In genomic region chr3:175941352-175941751, GRCh38 we compare ENCODE assay signal across 8 cellular contexts.
DNase-seq lines count a peak whose midpoint lies in the region; ATAC-seq and TF ChIP-seq lines count a peak whose summit lies in the region.

No MANE protein-coding gene starts in this region.

- H3K23ac ChIP-seq in mesendoderm (ENCODE audit: low read length) = peak overlapping the region; percentile 50

- no peak overlapping the region for H2BK15ac ChIP-seq in mesendoderm (replicated peaks; ENCODE audit: low read depth)

- H2AK5ac ChIP-seq in mesendoderm (ENCODE audit: low read length) = no peak overlapping the region

- TF ChIP-seq EP300 in suprapubic skin (IDR thresholded peaks at IDR 0.05) = no peak

- ATAC-seq in HG03095 (IDR thresholded peaks at IDR 0.05; ENCODE audit: unreplicated experiment) (peak; percentile 63), GM18502 (IDR thresholded peaks at IDR 0.05; ENCODE audit: poor library complexity, unreplicated experiment) (no peak)

- peaks cover 0 to 15% (median 0%) of the 10 kb centered on the region in 3 donors for H3K9me3 ChIP-seq in adrenal gland (replicated peaks in 1 of 3)
- peaks cover 15% of the 10 kb centered on the region for H3K9me3 ChIP-seq in suprapubic skin

- H2BK5ac ChIP-seq in mesendoderm (ENCODE audit: low read length) = peak overlapping the region; percentile 43

- peak overlapping the region; percentile 78 for H3K56ac ChIP-seq in mesendoderm (ENCODE audit: low read length)

- intact Hi-C loops in adrenal gland (cut with DNase I) = no loop called here

- H3K36me3 ChIP-seq in adrenal gland (replicated peaks in 1 of 2) (no peaks in the 10 kb centered on the region), mesendoderm (ENCODE audit: control insufficient read depth, insufficient read depth, low read length) (no peaks in the 10 kb centered on the region), suprapubic skin (no peaks in the 10 kb centered on the region)

- no peak overlapping the region for H3K4ac ChIP-seq in mesendoderm (ENCODE audit: low read depth, low read length)

- H3K4me2 ChIP-seq in mesendoderm (ENCODE audit: low read length) = no peak overlapping the region

- H3K4me3 ChIP-seq in GM12875 (ENCODE audit: low read depth, low read length) = no peak overlapping the region
- H3K4me3 ChIP-seq in adrenal gland = no peak overlapping the region
- H3K4me3 ChIP-seq in mesendoderm (ENCODE audit: low read length) = no peak overlapping the region
- no peak overlapping the region for H3K4me3 ChIP-seq in suprapubic skin

- DNase-seq in adrenal gland (no peak), mesendoderm (peak; percentile 90), suprapubic skin (ENCODE audit: low spot score in 2 of 2) (no peak), GM19238 (ENCODE audit: insufficient read length, low spot score) (no peak), NCI-H2227 (lab: John Stamatoyannopoulos, UW; ENCODE audit: unreplicated experiment) (no peak)

- H2BK120ac ChIP-seq in mesendoderm (ENCODE audit: low read depth, low read length) = no peak overlapping the region

- TF ChIP-seq CTCF in GM12875 (IDR thresholded peaks at IDR 0.05; ENCODE audit: borderline replicate concordance, insufficient read depth, low read depth, low read length) = peak; percentile 63
- peak in 4 of 6 experiments; percentile 19 to 39 (median 22) for TF ChIP-seq CTCF in adrenal gland (IDR thresholded peaks at IDR 0.05)
- TF ChIP-seq CTCF in suprapubic skin (IDR thresholded peaks at IDR 0.05) = no peak

- H4K8ac ChIP-seq in mesendoderm (ENCODE audit: low read depth, low read length) = no peak overlapping the region

- H3K79me2 ChIP-seq in mesendoderm (ENCODE audit: control insufficient read depth, insufficient read depth, low read length) = no peaks in the 10 kb centered on the region

- H3K27me3 ChIP-seq in adrenal gland (no peaks in the 10 kb centered on the region), mesendoderm (ENCODE audit: insufficient read depth, low read length, poor library complexity) (no peaks in the 10 kb centered on the region), suprapubic skin (no peaks in the 10 kb centered on the region)

- no peak overlapping the region for H3K9ac ChIP-seq in mesendoderm (ENCODE audit: low read length)

- no peak overlapping the region for H3K18ac ChIP-seq in mesendoderm (ENCODE audit: low read length)

- H3K79me1 ChIP-seq in mesendoderm (ENCODE audit: low read length) = no peaks in the 10 kb centered on the region

- H3K27ac ChIP-seq in adrenal gland = no peak overlapping the region
- H3K27ac ChIP-seq in mesendoderm (ENCODE audit: low read depth, low read length) = no peak overlapping the region
- H3K27ac ChIP-seq in suprapubic skin = no peak overlapping the region

- no peak overlapping the region for H4K5ac ChIP-seq in mesendoderm (ENCODE audit: low read length)

- H3K4me1 ChIP-seq in adrenal gland (replicated peaks in 1 of 2) (no peaks in the 10 kb centered on the region), mesendoderm (ENCODE audit: control insufficient read depth, low read depth, low read length) (no peaks in the 10 kb centered on the region), suprapubic skin (no peaks in the 10 kb centered on the region)

- no peak for TF ChIP-seq POLR2A in adrenal gland (IDR thresholded peaks at IDR 0.05)
- no peak for TF ChIP-seq POLR2A in suprapubic skin (IDR thresholded peaks at IDR 0.05)

Comparison
In these comparisons a context has a peak if more than half of its experiments do, and no peak if none do; other contexts are left out.
1. CTCF ChIP-seq: peak in GM12875 (single experiment) and adrenal gland (4 of 6); none in suprapubic skin (0 of 2).